ENCODE assay signal across 12 cellular contexts in genomic region chr2:234840336-234840735, GRCh38.
DNase-seq lines count a peak whose midpoint lies in the region; ATAC-seq and TF ChIP-seq lines count a peak whose summit lies in the region.
"Had no signal": no experiment of that assay in that cellular context is flagged by ENCODE, and none has a peak within 500 bp of the region (broad histone marks: within the 10 kb centered on the region; RNA-seq: fewer than 3 reads in every experiment).

No MANE protein-coding gene starts in this region.

- TF ChIP-seq CTCF in epithelial cell of proximal tubule (conservative IDR thresholded peaks at IDR 0.05; ENCODE audit: low read depth, low read length), result no peak

- DNase-seq in AG08395 (ENCODE audit: low spot score), result peak; percentile 84
- peak; percentile 13 for DNase-seq in NCI-H1048 (lab: John Stamatoyannopoulos, UW)
- DNase-seq in epithelial cell of proximal tubule (ENCODE audit: low read depth), result peak; percentile 88
- DNase-seq in midbrain (lab: John Stamatoyannopoulos, UW), result no peak
- no peak for DNase-seq in effector CD4-positive, alpha-beta T cell
- DNase-seq: activated CD4-positive, alpha-beta memory T cell treated with anti-CD3 and anti-CD28 coated beads for 36 hours; DMS153; NCI-H1930 had no signal

- ATAC-seq in HG02840 (IDR thresholded peaks at IDR 0.05; ENCODE audit: low FRiP score, unreplicated experiment), result no peak
- ATAC-seq in GM18909 (IDR thresholded peaks at IDR 0.05; ENCODE audit: poor library complexity, unreplicated experiment), result no peak

- H3K9me3 ChIP-seq in mesodermal cell (ENCODE audit: control insufficient read depth, low read length), result no peaks in the 10 kb centered on the region
- H3K9me3 ChIP-seq: HAP-1 had no signal

- no peak overlapping the region for H3K4me3 ChIP-seq in epithelial cell of proximal tubule (ENCODE audit: low read depth, low read length)
- no peak overlapping the region for H3K4me3 ChIP-seq in mesodermal cell (ENCODE audit: extremely low read depth, insufficient read depth, low read length, poor library complexity, severe bottlenecking)
- H3K4me3 ChIP-seq: HAP-1 had no signal

- H3K36me3 ChIP-seq in mesodermal cell (ENCODE audit: control insufficient read depth, insufficient read depth, low read length), result no peaks in the 10 kb centered on the region
- H3K36me3 ChIP-seq: HAP-1 had no signal

- peaks cover 33% of the 10 kb centered on the region for H3K4me1 ChIP-seq in mesodermal cell (ENCODE audit: control insufficient read depth, insufficient read depth, low read length, poor library complexity, severe bottlenecking)
- H3K4me1 ChIP-seq: HAP-1 had no signal

- 3% methylated on average over 4 of the region's 5 CpGs; no CpG with 5 or more reads in 1 of the 2 experiments for WGBS in mesodermal cell (ENCODE audit: insufficient coverage in 2 of 2), 2 experiments

- peak overlapping the region; percentile 82 for H3K27ac ChIP-seq in mesodermal cell (ENCODE audit: low read depth, low read length, severe bottlenecking)

Comparison
In these comparisons a context has a peak if more than half of its experiments do, and no peak if none do; other contexts are left out.
1. DNase-seq: peak in AG08395 (single experiment), NCI-H1048 (single experiment) and epithelial cell of proximal tubule (single experiment); none in midbrain (single experiment) and effector CD4-positive, alpha-beta T cell (single experiment).